3 cellular contexts compared by ENCODE assay signal in genomic region chr1:16758060-16758459, GRCh38. TPM values are rescaled to one million over a fixed set of nuclear protein-coding genes. Genes with fewer than 3 reads are reported as not detected.
"Had no signal": no experiment of that assay in that cellular context is flagged by ENCODE, and none has a peak within 500 bp of the region (broad histone marks: within the 10 kb centered on the region; RNA-seq: fewer than 3 reads in every experiment).

No MANE protein-coding gene starts in this region.

RNA-seq across cellular contexts. Expression of gene RNU1-4, which starts 17.7 kb away (rescaled TPM):
- total RNA-seq: GM23248, H4, HT1080 had no signal
